Comparison of ENCODE assay signal across 8 cellular contexts in genomic region chr12:53677612-53678133, GRCh38. TPM values are rescaled to one million over a fixed set of nuclear protein-coding genes. Genes with fewer than 3 reads are reported as not detected.
DNase-seq lines count a peak whose midpoint lies in the region; ATAC-seq and TF ChIP-seq lines count a peak whose summit lies in the region.

No MANE protein-coding gene starts in this region.

- H3K4me1 Mint-ChIP-seq in MCF 10A (ENCODE audit: insufficient read depth, unreplicated experiment): peaks cover 4% of the 10 kb centered on the region

- peaks cover 12% of the 10 kb centered on the region for H3K27me3 Mint-ChIP-seq in MCF 10A (ENCODE audit: insufficient read depth, unreplicated experiment)

- TF ChIP-seq CTCF in breast epithelium (IDR thresholded peaks at IDR 0.05): no peak
- no peak for TF ChIP-seq CTCF in MCF 10A (IDR thresholded peaks at IDR 0.05; ENCODE audit: unreplicated experiment)
- no peak for TF ChIP-seq CTCF in coronary artery (IDR thresholded peaks at IDR 0.05)
- TF ChIP-seq CTCF in upper lobe of right lung (IDR thresholded peaks at IDR 0.05): no peak

- H3K9me3 Mint-ChIP-seq in MCF 10A (ENCODE audit: unreplicated experiment): no peaks in the 10 kb centered on the region

- BruUV-seq in MCF 10A (replicated peaks; lab: Mats Ljungman, UMichigan): no TSS peak

- intact Hi-C loops in breast epithelium (cut with DNase I; ENCODE audit: low total_unique reads) (loop anchor here (5.0 kb wide), 1 partner anchor 130 kb away; no protein-coding TSS in a partner anchor), MCF 10A (cut with micrococcal nuclease) (loop anchor here (2.0 to 10.0 kb wide), 2 partner anchors 53 to 353 kb away; partner anchors contain the start of gene AAAS), upper lobe of right lung (cut with DNase I) (no loop called here)

- peaks cover 30% of the 10 kb centered on the region for H3K36me3 Mint-ChIP-seq in MCF 10A (ENCODE audit: insufficient read depth, unreplicated experiment)

- TF ChIP-seq POLR2A in breast epithelium (IDR thresholded peaks at IDR 0.05): no peak

- CTCF ChIA-PET in MCF 10A (lab: Yijun Ruan, JAX): interaction anchor here (0.6 to 3.2 kb wide), 11 partner anchors 11 to 169 kb away, joined by 3 to 37 read pairs (median 3); no protein-coding TSS in a partner anchor

- peaks cover 0 to 5% of the 10 kb centered on the region in 2 donors for H3K4me1 ChIP-seq in breast epithelium
- peaks cover 19% of the 10 kb centered on the region for H3K4me1 ChIP-seq in upper lobe of right lung

- H3K9me3 ChIP-seq in breast epithelium (no peaks in the 10 kb centered on the region), upper lobe of right lung (no peaks in the 10 kb centered on the region)

- H3K4me3 ChIP-seq in breast epithelium: peak overlapping the region; percentile 57 to 77 (median 76)
- peak overlapping the region; percentile 85 for H3K4me3 ChIP-seq in coronary artery
- H3K4me3 ChIP-seq in upper lobe of right lung: peak overlapping the region; percentile 83

- H3K27me3 ChIP-seq in breast epithelium (no peaks in the 10 kb centered on the region), upper lobe of right lung (no peaks in the 10 kb centered on the region)

- H3K4me3 Mint-ChIP-seq in MCF 10A (ENCODE audit: unreplicated experiment): no peak overlapping the region

- POLR2A ChIA-PET in MCF 10A (lab: Yijun Ruan, JAX): interaction anchor here (4.1 kb wide), 1 partner anchor 134 kb away, joined by 24 read pairs; no protein-coding TSS in a partner anchor

- DNase-seq in breast epithelium (ENCODE audit: low spot score in 2 of 2) (no peak), MCF 10A (ENCODE audit: unreplicated experiment) (no peak), coronary artery (ENCODE audit: low spot score) (no peak), myocyte (ENCODE audit: low read depth) (peak; percentile 81), upper lobe of right lung (no peak)

- H3K36me3 ChIP-seq in breast epithelium: no peaks in the 10 kb centered on the region
- H3K36me3 ChIP-seq in upper lobe of right lung: peaks cover 15% of the 10 kb centered on the region

- no peak overlapping the region for H3K27ac Mint-ChIP-seq in MCF 10A (ENCODE audit: low read depth, unreplicated experiment)

- H3K27ac ChIP-seq in breast epithelium: peak overlapping the region; percentile 92
- peak overlapping the region; percentile 91 to 95 for H3K27ac ChIP-seq in coronary artery
- peak overlapping the region; percentile 93 for H3K27ac ChIP-seq in upper lobe of right lung

- ATAC-seq in upper lobe of right lung (no peak), HG03439 (IDR thresholded peaks at IDR 0.05; ENCODE audit: unreplicated experiment) (no peak), HG03432 (IDR thresholded peaks at IDR 0.05; ENCODE audit: unreplicated experiment) (no peak), HG02642 (IDR thresholded peaks at IDR 0.05; ENCODE audit: poor library complexity, unreplicated experiment) (no peak)

RNA-seq across cellular contexts. Expression of gene ATP5MC2, which starts 1.8 kb away (rescaled TPM):
- total RNA-seq in breast epithelium (100 to 1,000 TPM; 286 to 394 (median 306) TPM), MCF 10A (2022) (328 and 381 TPM in 2 replicates), myocyte (411 and 520 TPM in 2 replicates), upper lobe of right lung (236 TPM)
- 434 TPM for polyA plus RNA-seq in myocyte (2012)

RNA-seq across cellular contexts. Expression of gene CALCOCO1, which starts 49.6 kb away (rescaled TPM):
- total RNA-seq in breast epithelium: 100 to 1,000 TPM; 218 to 301 (median 295) TPM
- 49.4 and 74.6 TPM in 2 replicates for total RNA-seq in MCF 10A (2022)
- total RNA-seq in myocyte: 147 and 173 TPM in 2 replicates
- polyA plus RNA-seq in myocyte (2012): 239 TPM
- total RNA-seq in upper lobe of right lung: 191 TPM

RNA-seq across cellular contexts. Expression of gene ATF7, which starts 51.5 kb away (rescaled TPM):
- total RNA-seq in breast epithelium (10 to 100 TPM; 31.4 to 34.1 (median 33.4) TPM), MCF 10A (2022) (39.6 and 40.8 TPM in 2 replicates), myocyte (15.5 and 25.3 TPM in 2 replicates), upper lobe of right lung (54.0 TPM)
- polyA plus RNA-seq in myocyte (2012): 23.9 TPM
